ENCODE assay signal across 18 cellular contexts in genomic region chr2:238097201-238097987, GRCh38. TPM values are rescaled to one million over a fixed set of nuclear protein-coding genes. Genes with fewer than 3 reads are reported as not detected.
DNase-seq lines count a peak whose midpoint lies in the region; ATAC-seq and TF ChIP-seq lines count a peak whose summit lies in the region.
"Had no signal": no experiment of that assay in that cellular context is flagged by ENCODE, and none has a peak within 500 bp of the region (broad histone marks: within the 10 kb centered on the region; RNA-seq: fewer than 3 reads in every experiment).

No MANE protein-coding gene starts in this region.

- no peaks in the 10 kb centered on the region for H3K4me1 Mint-ChIP-seq in activated naive CD4-positive, alpha-beta T cell treated with anti-CD3 and anti-CD28 coated beads, Interleukin-2, amount 10 ng/mL, durations not matched to agents 7 days and 5 days
- H3K4me1 Mint-ChIP-seq in WTC11 (peaks cover 47% of the 10 kb centered on the region), chondrocyte (ENCODE audit: low read depth) (peaks cover 5% of the 10 kb centered on the region)
- H3K4me1 Mint-ChIP-seq: activated CD4-positive, alpha-beta T cell treated with anti-CD3 and anti-CD28 coated beads for 36 hours had no signal

- no peak for TF ChIP-seq POLR2A in stomach (IDR thresholded peaks at IDR 0.05)

- POLR2A ChIA-PET in WTC11 (lab: Charles Lee), result interaction anchor here (2.2 kb wide), 1 partner anchor 11 kb away, joined by 8 read pairs; no protein-coding TSS in a partner anchor

- CTCF ChIA-PET in activated naive CD4-positive, alpha-beta T cell treated with anti-CD3 and anti-CD28 coated beads, Interleukin-2, amount 10 ng/mL, durations not matched to agents 7 days and 5 days (lab: Charles Lee), result no interaction called here
- CTCF ChIA-PET in WTC11 (lab: Charles Lee), result interaction anchor here (0.8 to 2.0 kb wide), 6 partner anchors 9 to 174 kb away, joined by 3 to 12 read pairs (median 4); no protein-coding TSS in a partner anchor

- H3K36me3 ChIP-seq in stomach, result peaks cover 0 to 6% (median 2%) of the 10 kb centered on the region in 4 donors
- H3K36me3 ChIP-seq: brain microvascular endothelial cell, SJSA1, vagina had no signal

- peaks cover 6% of the 10 kb centered on the region for H3K36me3 Mint-ChIP-seq in activated naive CD4-positive, alpha-beta T cell treated with anti-CD3 and anti-CD28 coated beads, Interleukin-2, amount 10 ng/mL, durations not matched to agents 7 days and 5 days
- H3K36me3 Mint-ChIP-seq in WTC11, result peaks cover 8% of the 10 kb centered on the region
- peaks cover 3% of the 10 kb centered on the region for H3K36me3 Mint-ChIP-seq in chondrocyte (ENCODE audit: low read depth)

- H3K4me1 ChIP-seq in stomach, result peaks cover 0 to 19% (median 2%) of the 10 kb centered on the region in 4 donors
- H3K4me1 ChIP-seq: vagina had no signal

- no peaks in the 10 kb centered on the region for H3K27me3 ChIP-seq in stomach
- H3K27me3 ChIP-seq: brain microvascular endothelial cell, SJSA1, vagina had no signal

- H3K4me3 ChIP-seq in stomach, result no peak overlapping the region
- H3K4me3 ChIP-seq: SJSA1, vagina had no signal

- H3K4me3 Mint-ChIP-seq in activated naive CD4-positive, alpha-beta T cell treated with anti-CD3 and anti-CD28 coated beads, Interleukin-2, amount 10 ng/mL, durations not matched to agents 7 days and 5 days, result no peak overlapping the region
- H3K4me3 Mint-ChIP-seq in WTC11 (no peak overlapping the region), chondrocyte (ENCODE audit: unreplicated experiment) (no peak overlapping the region)
- H3K4me3 Mint-ChIP-seq: activated CD4-positive, alpha-beta T cell treated with anti-CD3 and anti-CD28 coated beads for 36 hours had no signal

- ATAC-seq in WTC11, result no peak

- H3K9me3 ChIP-seq in stomach, result no peaks in the 10 kb centered on the region
- H3K9me3 ChIP-seq: SJSA1, vagina had no signal

- H3K27ac ChIP-seq in stomach, result no peak overlapping the region
- H3K27ac ChIP-seq: brain microvascular endothelial cell, SJSA1, vagina had no signal

- intact Hi-C loops in stomach (cut with DNase I; ENCODE audit: low total_unique reads), result no loop called here

- WGBS in stomach, 5 donors, result 85 to 89% (median 85%) methylated on average over 15 to 19 of the region's 19 CpGs

- DNase-seq in activated naive CD4-positive, alpha-beta T cell treated with anti-CD3 and anti-CD28 coated beads, Interleukin-2, amount 10 ng/mL, durations not matched to agents 7 days and 5 days, result no peak
- DNase-seq in activated naive CD4-positive, alpha-beta T cell (lab: John Stamatoyannopoulos, UW), result no peak
- DNase-seq in WTC11 (ENCODE audit: low spot score), result no peak
- peak; percentile 46 for DNase-seq in islet precursor cell
- DNase-seq in stomach, result peak; percentile 21
- no peak for DNase-seq in chondrocyte (ENCODE audit: low spot score)
- no peak for DNase-seq in DMS114 treated with DMSO at 0.1 percent for 48 hours (lab: John Stamatoyannopoulos, UW; ENCODE audit: unreplicated experiment)
- no peak for DNase-seq in NCI-H748 treated with DMSO at 0.1 percent for 48 hours (lab: John Stamatoyannopoulos, UW)
- DNase-seq: activated CD4-positive, alpha-beta T cell treated with anti-CD3 and anti-CD28 coated beads for 36 hours; brain microvascular endothelial cell; KBM-7; midbrain; occipital lobe; stimulated activated naive CD4-positive, alpha-beta T cell treated with Interleukin-2 at 50 U/mL for 16 hours; T-helper 9 cell had no signal

- H3K27ac Mint-ChIP-seq in activated naive CD4-positive, alpha-beta T cell treated with anti-CD3 and anti-CD28 coated beads, Interleukin-2, amount 10 ng/mL, durations not matched to agents 7 days and 5 days, result peak overlapping the region; percentile 55
- H3K27ac Mint-ChIP-seq in WTC11 (peak overlapping the region; percentile 53; the same call in 1 of the 2 replicates), chondrocyte (ENCODE audit: unreplicated experiment) (no peak overlapping the region)
- H3K27ac Mint-ChIP-seq: activated CD4-positive, alpha-beta T cell treated with anti-CD3 and anti-CD28 coated beads for 36 hours had no signal

- H3K27me3 Mint-ChIP-seq in activated naive CD4-positive, alpha-beta T cell treated with anti-CD3 and anti-CD28 coated beads, Interleukin-2, amount 10 ng/mL, durations not matched to agents 7 days and 5 days, result no peaks in the 10 kb centered on the region
- H3K27me3 Mint-ChIP-seq in WTC11 (ENCODE audit: low read depth) (no peaks in the 10 kb centered on the region), chondrocyte (ENCODE audit: low read depth) (no peaks in the 10 kb centered on the region)
- H3K27me3 Mint-ChIP-seq: activated CD4-positive, alpha-beta T cell treated with anti-CD3 and anti-CD28 coated beads for 36 hours had no signal

- TF ChIP-seq EP300 in stomach (IDR thresholded peaks at IDR 0.05), result no peak

- no peaks in the 10 kb centered on the region for H3K9me3 Mint-ChIP-seq in activated naive CD4-positive, alpha-beta T cell treated with anti-CD3 and anti-CD28 coated beads, Interleukin-2, amount 10 ng/mL, durations not matched to agents 7 days and 5 days
- no peaks in the 10 kb centered on the region for H3K9me3 Mint-ChIP-seq in WTC11
- no peaks in the 10 kb centered on the region for H3K9me3 Mint-ChIP-seq in chondrocyte (ENCODE audit: low read depth)

- TF ChIP-seq CTCF in WTC11 (IDR thresholded peaks at IDR 0.05) (no peak), stomach (IDR thresholded peaks at IDR 0.05) (no peak), chondrocyte (IDR thresholded peaks at IDR 0.05) (no peak)

TF ChIP-seq in WTC11, 78 proteins besides CTCF, POLR2A, EP300 and RAD21:
- TF ChIP-seq SOX15 (CRISPR knock-in tag; IDR thresholded peaks at IDR 0.05) (no peak), GABPB1 (CRISPR knock-in tag; IDR thresholded peaks at IDR 0.05) (no peak), NR2C2 (CRISPR knock-in tag; IDR thresholded peaks at IDR 0.05) (no peak)
- TF ChIP-seq, protein P1, sequence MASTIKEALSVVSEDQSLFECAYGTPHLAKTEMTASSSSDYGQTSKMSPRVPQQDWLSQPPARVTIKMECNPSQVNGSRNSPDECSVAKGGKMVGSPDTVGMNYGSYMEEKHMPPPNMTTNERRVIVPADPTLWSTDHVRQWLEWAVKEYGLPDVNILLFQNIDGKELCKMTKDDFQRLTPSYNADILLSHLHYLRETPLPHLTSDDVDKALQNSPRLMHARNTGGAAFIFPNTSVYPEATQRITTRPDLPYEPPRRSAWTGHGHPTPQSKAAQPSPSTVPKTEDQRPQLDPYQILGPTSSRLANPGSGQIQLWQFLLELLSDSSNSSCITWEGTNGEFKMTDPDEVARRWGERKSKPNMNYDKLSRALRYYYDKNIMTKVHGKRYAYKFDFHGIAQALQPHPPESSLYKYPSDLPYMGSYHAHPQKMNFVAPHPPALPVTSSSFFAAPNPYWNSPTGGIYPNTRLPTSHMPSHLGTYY (CRISPR knock-in tag; IDR thresholded peaks at IDR 0.05), result no peak
- TF ChIP-seq, protein P2, sequence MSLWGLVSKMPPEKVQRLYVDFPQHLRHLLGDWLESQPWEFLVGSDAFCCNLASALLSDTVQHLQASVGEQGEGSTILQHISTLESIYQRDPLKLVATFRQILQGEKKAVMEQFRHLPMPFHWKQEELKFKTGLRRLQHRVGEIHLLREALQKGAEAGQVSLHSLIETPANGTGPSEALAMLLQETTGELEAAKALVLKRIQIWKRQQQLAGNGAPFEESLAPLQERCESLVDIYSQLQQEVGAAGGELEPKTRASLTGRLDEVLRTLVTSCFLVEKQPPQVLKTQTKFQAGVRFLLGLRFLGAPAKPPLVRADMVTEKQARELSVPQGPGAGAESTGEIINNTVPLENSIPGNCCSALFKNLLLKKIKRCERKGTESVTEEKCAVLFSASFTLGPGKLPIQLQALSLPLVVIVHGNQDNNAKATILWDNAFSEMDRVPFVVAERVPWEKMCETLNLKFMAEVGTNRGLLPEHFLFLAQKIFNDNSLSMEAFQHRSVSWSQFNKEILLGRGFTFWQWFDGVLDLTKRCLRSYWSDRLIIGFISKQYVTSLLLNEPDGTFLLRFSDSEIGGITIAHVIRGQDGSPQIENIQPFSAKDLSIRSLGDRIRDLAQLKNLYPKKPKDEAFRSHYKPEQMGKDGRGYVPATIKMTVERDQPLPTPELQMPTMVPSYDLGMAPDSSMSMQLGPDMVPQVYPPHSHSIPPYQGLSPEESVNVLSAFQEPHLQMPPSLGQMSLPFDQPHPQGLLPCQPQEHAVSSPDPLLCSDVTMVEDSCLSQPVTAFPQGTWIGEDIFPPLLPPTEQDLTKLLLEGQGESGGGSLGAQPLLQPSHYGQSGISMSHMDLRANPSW (CRISPR knock-in tag; conservative IDR thresholded peaks at IDR 0.05; ENCODE audit: low read depth), result no peak
- TF ChIP-seq, protein P3, sequence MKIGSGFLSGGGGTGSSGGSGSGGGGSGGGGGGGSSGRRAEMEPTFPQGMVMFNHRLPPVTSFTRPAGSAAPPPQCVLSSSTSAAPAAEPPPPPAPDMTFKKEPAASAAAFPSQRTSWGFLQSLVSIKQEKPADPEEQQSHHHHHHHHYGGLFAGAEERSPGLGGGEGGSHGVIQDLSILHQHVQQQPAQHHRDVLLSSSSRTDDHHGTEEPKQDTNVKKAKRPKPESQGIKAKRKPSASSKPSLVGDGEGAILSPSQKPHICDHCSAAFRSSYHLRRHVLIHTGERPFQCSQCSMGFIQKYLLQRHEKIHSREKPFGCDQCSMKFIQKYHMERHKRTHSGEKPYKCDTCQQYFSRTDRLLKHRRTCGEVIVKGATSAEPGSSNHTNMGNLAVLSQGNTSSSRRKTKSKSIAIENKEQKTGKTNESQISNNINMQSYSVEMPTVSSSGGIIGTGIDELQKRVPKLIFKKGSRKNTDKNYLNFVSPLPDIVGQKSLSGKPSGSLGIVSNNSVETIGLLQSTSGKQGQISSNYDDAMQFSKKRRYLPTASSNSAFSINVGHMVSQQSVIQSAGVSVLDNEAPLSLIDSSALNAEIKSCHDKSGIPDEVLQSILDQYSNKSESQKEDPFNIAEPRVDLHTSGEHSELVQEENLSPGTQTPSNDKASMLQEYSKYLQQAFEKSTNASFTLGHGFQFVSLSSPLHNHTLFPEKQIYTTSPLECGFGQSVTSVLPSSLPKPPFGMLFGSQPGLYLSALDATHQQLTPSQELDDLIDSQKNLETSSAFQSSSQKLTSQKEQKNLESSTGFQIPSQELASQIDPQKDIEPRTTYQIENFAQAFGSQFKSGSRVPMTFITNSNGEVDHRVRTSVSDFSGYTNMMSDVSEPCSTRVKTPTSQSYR (CRISPR knock-in tag; IDR thresholded peaks at IDR 0.05), result no peak

RNA-seq across cellular contexts. Expression of gene ESPNL, which starts 2.7 kb away (rescaled TPM):
- 1.1 to 1.4 TPM (median 1.1 TPM) in 3 replicates for total RNA-seq in WTC11 (2021)
- 1 to 10 TPM in 1 of 5 donors, under 1 TPM in 1, not detected in 3; 0.73 to 1.3 TPM for total RNA-seq in stomach
- polyA plus RNA-seq in stomach, result under 1 TPM; 0.05 to 0.31 (median 0.25) TPM
- total RNA-seq in chondrocyte, result 0.07 to 0.17 TPM (median 0.15 TPM) in 3 replicates
- total RNA-seq: dermis microvascular lymphatic vessel endothelial cell had no signal

RNA-seq across cellular contexts. Expression of gene SCLY, which starts 36.6 kb away (rescaled TPM):
- total RNA-seq in WTC11 (2021) (68.4 to 70.2 TPM (median 69.6 TPM) in 3 replicates), stomach (10 to 100 TPM in 4 of 5 donors, 1 to 10 TPM in 1; 7.2 to 12.8 (median 12.1) TPM), chondrocyte (11.5 to 23.4 TPM (median 12.7 TPM) in 3 replicates)
- polyA plus RNA-seq in stomach, result 10 to 100 TPM in 1 of 3 donors, 1 to 10 TPM in 2; 5.4 to 11.3 (median 9.9) TPM

RNA-seq across cellular contexts. Expression of gene KLHL30, which starts 41.1 kb away (rescaled TPM):
- total RNA-seq in WTC11 (2021) (0.07 TPM in 1 of 3 replicates, not detected in the others), stomach (1 to 10 TPM in 2 of 5 donors, under 1 TPM in 1, not detected in 2; 0.29 to 1.7 (median 1.3) TPM), chondrocyte (12.2 to 25.6 TPM (median 24.4 TPM) in 3 replicates)
- polyA plus RNA-seq in stomach, result under 1 TPM; 0.06 to 0.46 (median 0.15) TPM
- total RNA-seq: activated CD4-positive, alpha-beta T cell treated with anti-CD3 and anti-CD28 coated beads for 36 hours; dermis microvascular lymphatic vessel endothelial cell had no signal

Comparison
In these comparisons a context has a peak if more than half of its experiments do, and no peak if none do; other contexts are left out.
1. DNase-seq: peak in islet precursor cell (single experiment) and stomach (single experiment); none in activated naive CD4-positive, alpha-beta T cell treated with anti-CD3 and anti-CD28 coated beads, Interleukin-2, amount 10 ng/mL, durations not matched to agents 7 days and 5 days (single experiment), activated naive CD4-positive, alpha-beta T cell (0 of 4), WTC11 (single experiment), chondrocyte (single experiment), DMS114 treated with DMSO at 0.1 percent for 48 hours (single experiment) and NCI-H748 treated with DMSO at 0.1 percent for 48 hours (single experiment).